In the genomic region with DNA sequence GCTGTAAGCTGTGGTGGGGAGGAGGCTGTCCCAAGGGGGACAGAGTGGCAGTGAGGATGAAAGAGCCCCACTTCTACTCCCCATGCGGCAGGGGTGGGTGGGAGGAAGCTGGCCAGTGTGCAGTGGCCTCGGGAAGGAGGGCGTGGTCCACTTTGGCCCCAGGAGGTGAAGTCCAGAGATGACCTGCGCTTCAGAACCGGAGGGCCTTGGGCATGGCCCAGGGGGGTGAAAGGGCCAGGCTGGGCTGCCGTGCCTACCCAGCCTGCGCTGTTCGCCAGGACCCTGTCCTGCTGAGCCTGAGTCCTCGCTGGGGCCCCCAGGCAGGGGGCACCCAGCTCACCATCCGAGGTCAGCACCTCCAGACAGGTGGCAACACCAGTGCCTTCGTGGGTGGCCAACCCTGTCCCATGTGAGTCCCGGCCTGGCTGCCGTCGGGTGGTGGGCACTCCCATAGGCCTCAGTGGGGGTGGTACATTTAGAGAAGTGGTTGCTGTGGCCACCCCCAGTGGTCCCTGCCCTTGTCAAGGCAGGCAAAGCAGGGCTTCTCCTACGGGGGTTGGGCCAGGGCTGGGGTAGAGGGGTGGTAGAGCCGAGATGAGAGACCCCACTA, we compare ENCODE assay signal across 21 cellular contexts. TPM values are rescaled to one million over a fixed set of nuclear protein-coding genes. Genes with fewer than 3 reads are reported as not detected.
DNase-seq lines count a peak whose midpoint lies in the region; ATAC-seq, FAIRE-seq and TF ChIP-seq lines count a peak whose summit lies in the region.
"Had no signal": no experiment of that assay in that cellular context is flagged by ENCODE, and none has a peak within 500 bp of the region (broad histone marks: within the 10 kb centered on the region; RNA-seq: fewer than 3 reads in every experiment).

No MANE protein-coding gene starts in this region.

- H3K27ac ChIP-seq in right cardiac atrium (ENCODE audit: low read length) (no peak overlapping the region), upper lobe of right lung (no peak overlapping the region)
- H3K27ac ChIP-seq: KMS-11, RWPE1, SJCRH30 had no signal

- H3K9me3 ChIP-seq in right cardiac atrium (ENCODE audit: control insufficient read depth, low read length) (no peaks in the 10 kb centered on the region), upper lobe of right lung (no peaks in the 10 kb centered on the region)
- H3K9me3 ChIP-seq: SJCRH30 had no signal

- no peak for TF ChIP-seq CTCF in upper lobe of right lung (IDR thresholded peaks at IDR 0.05)

- ATAC-seq in right cardiac atrium (no peak), upper lobe of right lung (no peak), HG02885 (IDR thresholded peaks at IDR 0.05; ENCODE audit: poor library complexity, unreplicated experiment) (no peak)
- ATAC-seq: PC-3 had no signal

- WGBS in right cardiac atrium, result 87% methylated on average over 16 of the region's 16 CpGs

- H3K36me3 ChIP-seq in upper lobe of right lung, result no peaks in the 10 kb centered on the region
- H3K36me3 ChIP-seq: SJCRH30 had no signal

- H3K4me1 ChIP-seq in right cardiac atrium (ENCODE audit: control insufficient read depth, insufficient read depth, low read length), result no peaks in the 10 kb centered on the region
- no peaks in the 10 kb centered on the region for H3K4me1 ChIP-seq in upper lobe of right lung
- H3K4me1 ChIP-seq: SJCRH30 had no signal

- no peaks in the 10 kb centered on the region for H3K27me3 ChIP-seq in right cardiac atrium (ENCODE audit: control insufficient read depth, insufficient read depth)
- H3K27me3 ChIP-seq in upper lobe of right lung, result no peaks in the 10 kb centered on the region
- H3K27me3 ChIP-seq: SJCRH30 had no signal

- no peak for FAIRE-seq in GM12892 (lab: Jason Lieb, UNC)
- FAIRE-seq: G401.6, H1 had no signal

- TF ChIP-seq POLR2A in GM12892 (IDR thresholded peaks at IDR 0.05; ENCODE audit: low read depth, low read length), result no peak

- intact Hi-C loops in right cardiac atrium (cut with DNase I), result no loop called here
- intact Hi-C loops in cardiac septum (cut with DNase I), result no loop called here
- intact Hi-C loops in upper lobe of right lung (cut with DNase I), result no loop called here

- H3K4me3 ChIP-seq in right cardiac atrium (ENCODE audit: low read length) (no peak overlapping the region), upper lobe of right lung (no peak overlapping the region)
- H3K4me3 ChIP-seq: SJCRH30 had no signal

- DNase-seq in right cardiac atrium (peak in 2 of 3 donors; percentile 6 to 59), cardiac septum (ENCODE audit: low spot score) (no peak), GM12892 (ENCODE audit: insufficient read length) (peak; percentile 25), iPS-NIHi11 (ENCODE audit: low spot score) (peak; percentile 3), upper lobe of right lung (peak; percentile 35)
- no peak for DNase-seq in stimulated activated CD4-positive, alpha-beta T cell treated with anti-CD3 and anti-CD28 coated beads, Interleukin-2, amount 100 ng/mL, for 24 hours
- DNase-seq: AML-193, DMS 273 treated with DMSO at 0.1 percent for 48 hours, MV-4-11, NCI-H1417, NCI-H187 treated with DMSO at 0.1 percent for 48 hours, NCI-H226, NCI-H524, NCI-H82, PC-3, SJCRH30 had no signal

RNA-seq across cellular contexts. Expression of a gene that starts 8.1 kb away (rescaled TPM):
- total RNA-seq in right cardiac atrium (10 to 100 TPM; 27.0 to 53.1 (median 39.3) TPM), cardiac septum (54.7 TPM), upper lobe of right lung (not detected)
- polyA plus RNA-seq in right cardiac atrium, result 36.5 TPM
- polyA plus RNA-seq in GM12892 (2012; ENCODE audit: missing spikeins), result 0.32 TPM
- total RNA-seq: H1 had no signal
- polyA plus RNA-seq: H1 had no signal

RNA-seq across cellular contexts. Expression of a gene that starts 8.7 kb away (rescaled TPM):
- total RNA-seq in right cardiac atrium (10 to 100 TPM in 1 of 4 donors, 1 to 10 TPM in 3; 7.0 to 10.9 (median 9.5) TPM), cardiac septum (7.6 TPM), upper lobe of right lung (3.3 TPM)
- 6.8 TPM for polyA plus RNA-seq in right cardiac atrium
- polyA plus RNA-seq in GM12892 (2012; ENCODE audit: missing spikeins), result not detected

RNA-seq across cellular contexts. Expression of a gene that starts 21.5 kb away (rescaled TPM):
- total RNA-seq in right cardiac atrium (10 to 100 TPM; 60.6 to 68.6 (median 66.6) TPM), cardiac septum (68.5 TPM), upper lobe of right lung (42.7 TPM)
- 66.9 TPM for polyA plus RNA-seq in right cardiac atrium
- 33.2 TPM for polyA plus RNA-seq in GM12892 (2012; ENCODE audit: missing spikeins)

RNA-seq across cellular contexts. Expression of a gene that starts 21.8 kb away (rescaled TPM):
- total RNA-seq in right cardiac atrium, result 100 to 1,000 TPM; 162 to 208 (median 193) TPM
- 336 TPM for polyA plus RNA-seq in right cardiac atrium
- total RNA-seq in cardiac septum, result 140 TPM
- polyA plus RNA-seq in GM12892 (2012; ENCODE audit: missing spikeins), result 239 TPM
- 204 TPM for total RNA-seq in upper lobe of right lung

RNA-seq across cellular contexts. Expression of a gene that starts 48.1 kb away (rescaled TPM):
- total RNA-seq in right cardiac atrium (10 to 100 TPM; 14.1 to 15.9 (median 15.5) TPM), cardiac septum (15.1 TPM), upper lobe of right lung (15.1 TPM)
- 11.0 TPM for polyA plus RNA-seq in right cardiac atrium
- polyA plus RNA-seq in GM12892 (2012; ENCODE audit: missing spikeins), result 0.47 TPM

Comparison
In these comparisons a context has a peak if more than half of its experiments do, and no peak if none do; other contexts are left out.
1. DNase-seq: peak in right cardiac atrium (2 of 3), GM12892 (single experiment), iPS-NIHi11 (single experiment) and upper lobe of right lung (single experiment); none in cardiac septum (single experiment) and stimulated activated CD4-positive, alpha-beta T cell treated with anti-CD3 and anti-CD28 coated beads, Interleukin-2, amount 100 ng/mL, for 24 hours (0 of 2).
2. RNA of a gene that starts 8.1 kb away (total RNA-seq): 54.7 TPM in cardiac septum (single experiment) and 27.0 to 53.1 TPM in right cardiac atrium; not detected in upper lobe of right lung (single experiment); every median in the first group is over 10 times any median in the second.